Comparison of ENCODE assay signal across 5 cellular contexts in genomic region chr10:3568983-3569382, GRCh38.
"Had no signal": no experiment of that assay in that cellular context is flagged by ENCODE, and none has a peak within 500 bp of the region (broad histone marks: within the 10 kb centered on the region; RNA-seq: fewer than 3 reads in every experiment).

No MANE protein-coding gene starts in this region.

- ATAC-seq: activated CD4-positive, CD25-positive, alpha-beta regulatory T cell treated with anti-CD3 and anti-CD28 coated beads, Interleukin-2, amount 50 U/mL, for 24 hours had no signal

- H3K27ac ChIP-seq: colonic mucosa had no signal

- H3K4me3 ChIP-seq: colonic mucosa, sigmoid colon had no signal

- H3K27me3 ChIP-seq: colonic mucosa, sigmoid colon had no signal

- H3K4me1 ChIP-seq: colonic mucosa had no signal

- H3K9me3 ChIP-seq: colonic mucosa had no signal

- DNase-seq: caudate nucleus; colonic mucosa; sigmoid colon; stimulated activated naive CD4-positive, alpha-beta T cell treated with Interleukin-2 at 50 U/mL for 16 hours had no signal

- H3K36me3 ChIP-seq: colonic mucosa, sigmoid colon had no signal
